In the genomic region with DNA sequence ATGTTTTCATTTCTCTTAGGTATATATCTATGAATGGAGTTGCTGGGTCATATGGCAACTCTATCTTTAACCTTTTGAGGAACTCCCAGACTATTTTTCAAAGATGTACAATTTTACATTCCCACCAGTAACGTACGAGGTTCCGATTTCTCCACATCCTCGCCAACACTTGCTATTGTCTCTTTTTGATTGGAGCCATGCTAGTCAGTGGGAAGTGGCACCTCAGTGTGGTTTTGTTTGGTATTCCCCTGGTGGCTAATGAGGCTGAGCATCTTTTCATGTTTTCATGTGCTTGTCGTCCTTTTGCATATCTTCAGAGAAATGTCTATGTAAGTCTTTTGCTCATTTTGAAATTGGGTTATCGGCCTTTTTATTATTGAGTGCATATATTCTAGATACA, we compare ENCODE assay signal across 11 cellular contexts.
"Had no signal": no experiment of that assay in that cellular context is flagged by ENCODE, and none has a peak within 500 bp of the region (broad histone marks: within the 10 kb centered on the region; RNA-seq: fewer than 3 reads in every experiment).

No MANE protein-coding gene starts in this region.

- H3K9me3 ChIP-seq: HAP-1 had no signal

- H3K4me3 ChIP-seq: GM23248, HAP-1 had no signal

- H2AFZ ChIP-seq: GM23248 had no signal

- H3K4me1 ChIP-seq: HAP-1 had no signal

- H3K4me2 ChIP-seq: KMS-11 had no signal

- H3K27ac ChIP-seq: GM23248, HL-60, KMS-11 had no signal

- H3K36me3 ChIP-seq: HAP-1 had no signal

- ATAC-seq: HCT116 had no signal

- H3K9ac ChIP-seq: GM23248, KMS-11 had no signal

- DNase-seq: GM23248, GOT3, H7, HFFc6, IMR-90, Karpas-422, KBM-7 had no signal
